1 cellular context compared by ENCODE assay signal in the genomic region with DNA sequence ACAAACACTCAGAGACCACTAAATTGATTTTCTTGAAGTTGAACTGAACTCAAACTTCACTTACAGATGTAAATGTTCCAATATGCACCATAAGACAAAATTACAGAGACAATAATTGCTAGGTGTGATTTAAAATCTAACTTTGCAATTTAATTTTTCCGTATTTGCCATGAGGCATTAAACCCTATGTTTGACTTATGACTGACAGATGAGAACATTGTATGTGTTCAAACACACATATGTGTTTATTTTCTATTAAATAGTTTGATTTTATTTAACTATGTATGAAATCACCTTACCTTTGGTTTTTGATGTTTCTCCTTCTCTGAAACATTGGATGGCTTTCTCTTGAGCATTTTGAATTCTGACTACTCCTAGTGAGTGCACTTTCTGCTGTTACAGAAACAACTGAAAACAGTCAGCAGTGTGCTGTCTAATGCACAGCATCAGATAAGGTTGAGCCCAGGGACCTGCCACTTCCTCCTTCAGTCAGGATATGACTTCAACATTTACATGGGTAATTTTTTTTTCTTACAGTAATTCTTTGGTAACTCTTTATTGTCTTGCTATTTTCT.
TF ChIP-seq lines count a peak whose summit lies in the region.

A gene (minus strand): TSS at position 410 of the 575 bp plus-strand sequence. CDS start 54 bp downstream, at position 356.

TF ChIP-seq in GM12878, 131 proteins besides CTCF, POLR2A, EP300 and RAD21 (continued from another document and continues in another):
- TF ChIP-seq, protein P1, sequence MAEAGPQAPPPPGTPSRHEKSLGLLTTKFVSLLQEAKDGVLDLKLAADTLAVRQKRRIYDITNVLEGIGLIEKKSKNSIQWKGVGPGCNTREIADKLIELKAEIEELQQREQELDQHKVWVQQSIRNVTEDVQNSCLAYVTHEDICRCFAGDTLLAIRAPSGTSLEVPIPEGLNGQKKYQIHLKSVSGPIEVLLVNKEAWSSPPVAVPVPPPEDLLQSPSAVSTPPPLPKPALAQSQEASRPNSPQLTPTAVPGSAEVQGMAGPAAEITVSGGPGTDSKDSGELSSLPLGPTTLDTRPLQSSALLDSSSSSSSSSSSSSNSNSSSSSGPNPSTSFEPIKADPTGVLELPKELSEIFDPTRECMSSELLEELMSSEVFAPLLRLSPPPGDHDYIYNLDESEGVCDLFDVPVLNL (IDR thresholded peaks at IDR 0.05; ENCODE audit: low read depth, low read length) = no peak
- TF ChIP-seq WRNIP1 (IDR thresholded peaks at IDR 0.05; ENCODE audit: borderline replicate concordance, low read depth, low read length) (no peak), EED (IDR thresholded peaks at IDR 0.05; ENCODE audit: low read depth) (0 out of 2 replicates have a peak, but pooled peaks have one; percentile 24), CBFB (IDR thresholded peaks at IDR 0.05; ENCODE audit: low read depth) (peak; percentile 66; the same call in 1 of the 2 replicates), ZNF384 (IDR thresholded peaks at IDR 0.05; ENCODE audit: borderline replicate concordance, low read depth, low read length) (peak; percentile 87), PML (IDR thresholded peaks at IDR 0.05; ENCODE audit: low read length) (peak; percentile 93), KDM1A (IDR thresholded peaks at IDR 0.05; ENCODE audit: borderline replicate concordance) (no peak), LARP7 (IDR thresholded peaks at IDR 0.05) (no peak), ZNF207 (IDR thresholded peaks at IDR 0.05; ENCODE audit: borderline replicate concordance) (no peak), MEF2B (IDR thresholded peaks at IDR 0.05; ENCODE audit: partially characterized antibody, poor library complexity, severe bottlenecking) (peak; percentile 46), NFIC (IDR thresholded peaks at IDR 0.05; ENCODE audit: low read depth, low read length) (peak; percentile 31; the same call in 1 of the 2 replicates), SIN3A (IDR thresholded peaks at IDR 0.05; ENCODE audit: low read depth, low read length) (peak; percentile 53; the same call in 1 of the 2 replicates), SPI1 (IDR thresholded peaks at IDR 0.05; ENCODE audit: borderline replicate concordance, insufficient read depth, low read depth, low read length) (peak; percentile 94), CEBPB (IDR thresholded peaks at IDR 0.05; ENCODE audit: borderline replicate concordance in 1 of 2, low read depth in 2 of 2, low read length in 2 of 2) (no peak), TAF1 (IDR thresholded peaks at IDR 0.05; ENCODE audit: borderline replicate concordance, low read depth, low read length) (peak; percentile 94), JUNB (IDR thresholded peaks at IDR 0.05) (peak; percentile 71), CHD2 (IDR thresholded peaks at IDR 0.05; ENCODE audit: borderline replicate concordance, low read depth, low read length) (0 out of 2 replicates have a peak, but pooled peaks have one; percentile 16), BCL11A (IDR thresholded peaks at IDR 0.05; ENCODE audit: low read depth, low read length) (peak; percentile 46; the same call in 1 of the 2 replicates), BACH1 (IDR thresholded peaks at IDR 0.05; ENCODE audit: borderline replicate concordance) (no peak; the same call in 1 of the 2 replicates), DPF2 (IDR thresholded peaks at IDR 0.05) (peak; percentile 27; the same call in 1 of the 2 replicates), FOXM1 (IDR thresholded peaks at IDR 0.05; ENCODE audit: low read depth, low read length) (peak; percentile 33; the same call in 1 of the 2 replicates), ZNF24 (IDR thresholded peaks at IDR 0.05) (0 out of 2 replicates have a peak, but pooled peaks have one; percentile 50), IRF4 (IDR thresholded peaks at IDR 0.05; ENCODE audit: low read depth, low read length) (peak; percentile 62; the same call in 1 of the 2 replicates), IKZF1 (conservative IDR thresholded peaks at IDR 0.05) (no peak), ZNF274 (IDR thresholded peaks at IDR 0.05; ENCODE audit: insufficient read depth, insufficient read length) (no peak), RAD51 (IDR thresholded peaks at IDR 0.05) (no peak), POLR2AphosphoS2 (IDR thresholded peaks at IDR 0.05; ENCODE audit: low read depth, low read length) (peak; percentile 72; the same call in 1 of the 2 replicates), POU2F2 (IDR thresholded peaks at IDR 0.05; ENCODE audit: borderline replicate concordance, low read depth, low read length) (peak; percentile 86), ATF7 (IDR thresholded peaks at IDR 0.05; ENCODE audit: low read depth) (peak; percentile 83), ETV6 (conservative IDR thresholded peaks at IDR 0.05 in 1 of 2, IDR thresholded peaks at IDR 0.05 in 1 of 2; ENCODE audit: borderline replicate concordance in 1 of 2, low read depth in 1 of 2) (peak in 1 of 2 experiments; percentile 75; a peak in 2 of 4 replicates), RFX5 (IDR thresholded peaks at IDR 0.05; ENCODE audit: low read depth, low read length) (no peak), SMARCA5 (IDR thresholded peaks at IDR 0.05) (0 out of 2 replicates have a peak, but pooled peaks have one; percentile 59), ZBED1 (IDR thresholded peaks at IDR 0.05; ENCODE audit: borderline replicate concordance) (no peak), RUNX3 (IDR thresholded peaks at IDR 0.05; ENCODE audit: low read length) (peak; percentile 54; the same call in 1 of the 2 replicates), STAT3 (IDR thresholded peaks at IDR 0.05; ENCODE audit: low read depth, low read length) (0 out of 2 replicates have a peak, but pooled peaks have one; percentile 41), GABPA (IDR thresholded peaks at IDR 0.05; ENCODE audit: low read depth) (peak; percentile 76; the same call in 1 of the 2 replicates)
- TF ChIP-seq, protein P2, sequence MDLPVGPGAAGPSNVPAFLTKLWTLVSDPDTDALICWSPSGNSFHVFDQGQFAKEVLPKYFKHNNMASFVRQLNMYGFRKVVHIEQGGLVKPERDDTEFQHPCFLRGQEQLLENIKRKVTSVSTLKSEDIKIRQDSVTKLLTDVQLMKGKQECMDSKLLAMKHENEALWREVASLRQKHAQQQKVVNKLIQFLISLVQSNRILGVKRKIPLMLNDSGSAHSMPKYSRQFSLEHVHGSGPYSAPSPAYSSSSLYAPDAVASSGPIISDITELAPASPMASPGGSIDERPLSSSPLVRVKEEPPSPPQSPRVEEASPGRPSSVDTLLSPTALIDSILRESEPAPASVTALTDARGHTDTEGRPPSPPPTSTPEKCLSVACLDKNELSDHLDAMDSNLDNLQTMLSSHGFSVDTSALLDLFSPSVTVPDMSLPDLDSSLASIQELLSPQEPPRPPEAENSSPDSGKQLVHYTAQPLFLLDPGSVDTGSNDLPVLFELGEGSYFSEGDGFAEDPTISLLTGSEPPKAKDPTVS (IDR thresholded peaks at IDR 0.05; ENCODE audit: low read depth, low read length) = no peak
- TF ChIP-seq, protein P3, sequence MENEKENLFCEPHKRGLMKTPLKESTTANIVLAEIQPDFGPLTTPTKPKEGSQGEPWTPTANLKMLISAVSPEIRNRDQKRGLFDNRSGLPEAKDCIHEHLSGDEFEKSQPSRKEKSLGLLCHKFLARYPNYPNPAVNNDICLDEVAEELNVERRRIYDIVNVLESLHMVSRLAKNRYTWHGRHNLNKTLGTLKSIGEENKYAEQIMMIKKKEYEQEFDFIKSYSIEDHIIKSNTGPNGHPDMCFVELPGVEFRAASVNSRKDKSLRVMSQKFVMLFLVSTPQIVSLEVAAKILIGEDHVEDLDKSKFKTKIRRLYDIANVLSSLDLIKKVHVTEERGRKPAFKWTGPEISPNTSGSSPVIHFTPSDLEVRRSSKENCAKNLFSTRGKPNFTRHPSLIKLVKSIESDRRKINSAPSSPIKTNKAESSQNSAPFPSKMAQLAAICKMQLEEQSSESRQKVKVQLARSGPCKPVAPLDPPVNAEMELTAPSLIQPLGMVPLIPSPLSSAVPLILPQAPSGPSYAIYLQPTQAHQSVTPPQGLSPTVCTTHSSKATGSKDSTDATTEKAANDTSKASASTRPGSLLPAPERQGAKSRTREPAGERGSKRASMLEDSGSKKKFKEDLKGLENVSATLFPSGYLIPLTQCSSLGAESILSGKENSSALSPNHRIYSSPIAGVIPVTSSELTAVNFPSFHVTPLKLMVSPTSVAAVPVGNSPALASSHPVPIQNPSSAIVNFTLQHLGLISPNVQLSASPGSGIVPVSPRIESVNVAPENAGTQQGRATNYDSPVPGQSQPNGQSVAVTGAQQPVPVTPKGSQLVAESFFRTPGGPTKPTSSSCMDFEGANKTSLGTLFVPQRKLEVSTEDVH (IDR thresholded peaks at IDR 0.05; ENCODE audit: low read depth, partially characterized antibody) = no peak
- TF ChIP-seq, protein P4, sequence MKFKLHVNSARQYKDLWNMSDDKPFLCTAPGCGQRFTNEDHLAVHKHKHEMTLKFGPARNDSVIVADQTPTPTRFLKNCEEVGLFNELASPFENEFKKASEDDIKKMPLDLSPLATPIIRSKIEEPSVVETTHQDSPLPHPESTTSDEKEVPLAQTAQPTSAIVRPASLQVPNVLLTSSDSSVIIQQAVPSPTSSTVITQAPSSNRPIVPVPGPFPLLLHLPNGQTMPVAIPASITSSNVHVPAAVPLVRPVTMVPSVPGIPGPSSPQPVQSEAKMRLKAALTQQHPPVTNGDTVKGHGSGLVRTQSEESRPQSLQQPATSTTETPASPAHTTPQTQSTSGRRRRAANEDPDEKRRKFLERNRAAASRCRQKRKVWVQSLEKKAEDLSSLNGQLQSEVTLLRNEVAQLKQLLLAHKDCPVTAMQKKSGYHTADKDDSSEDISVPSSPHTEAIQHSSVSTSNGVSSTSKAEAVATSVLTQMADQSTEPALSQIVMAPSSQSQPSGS (IDR thresholded peaks at IDR 0.05; ENCODE audit: low read length) = peak; percentile 31; the same call in 1 of the 2 replicates
- TF ChIP-seq, protein P5, sequence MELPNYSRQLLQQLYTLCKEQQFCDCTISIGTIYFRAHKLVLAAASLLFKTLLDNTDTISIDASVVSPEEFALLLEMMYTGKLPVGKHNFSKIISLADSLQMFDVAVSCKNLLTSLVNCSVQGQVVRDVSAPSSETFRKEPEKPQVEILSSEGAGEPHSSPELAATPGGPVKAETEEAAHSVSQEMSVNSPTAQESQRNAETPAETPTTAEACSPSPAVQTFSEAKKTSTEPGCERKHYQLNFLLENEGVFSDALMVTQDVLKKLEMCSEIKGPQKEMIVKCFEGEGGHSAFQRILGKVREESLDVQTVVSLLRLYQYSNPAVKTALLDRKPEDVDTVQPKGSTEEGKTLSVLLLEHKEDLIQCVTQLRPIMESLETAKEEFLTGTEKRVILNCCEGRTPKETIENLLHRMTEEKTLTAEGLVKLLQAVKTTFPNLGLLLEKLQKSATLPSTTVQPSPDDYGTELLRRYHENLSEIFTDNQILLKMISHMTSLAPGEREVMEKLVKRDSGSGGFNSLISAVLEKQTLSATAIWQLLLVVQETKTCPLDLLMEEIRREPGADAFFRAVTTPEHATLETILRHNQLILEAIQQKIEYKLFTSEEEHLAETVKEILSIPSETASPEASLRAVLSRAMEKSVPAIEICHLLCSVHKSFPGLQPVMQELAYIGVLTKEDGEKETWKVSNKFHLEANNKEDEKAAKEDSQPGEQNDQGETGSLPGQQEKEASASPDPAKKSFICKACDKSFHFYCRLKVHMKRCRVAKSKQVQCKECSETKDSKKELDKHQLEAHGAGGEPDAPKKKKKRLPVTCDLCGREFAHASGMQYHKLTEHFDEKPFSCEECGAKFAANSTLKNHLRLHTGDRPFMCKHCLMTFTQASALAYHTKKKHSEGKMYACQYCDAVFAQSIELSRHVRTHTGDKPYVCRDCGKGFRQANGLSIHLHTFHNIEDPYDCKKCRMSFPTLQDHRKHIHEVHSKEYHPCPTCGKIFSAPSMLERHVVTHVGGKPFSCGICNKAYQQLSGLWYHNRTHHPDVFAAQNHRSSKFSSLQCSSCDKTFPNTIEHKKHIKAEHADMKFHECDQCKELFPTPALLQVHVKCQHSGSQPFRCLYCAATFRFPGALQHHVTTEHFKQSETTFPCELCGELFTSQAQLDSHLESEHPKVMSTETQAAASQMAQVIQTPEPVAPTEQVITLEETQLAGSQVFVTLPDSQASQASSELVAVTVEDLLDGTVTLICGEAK (IDR thresholded peaks at IDR 0.05; ENCODE audit: borderline replicate concordance) = peak; percentile 64; the same call in 1 of the 2 replicates
- TF ChIP-seq, protein P6, sequence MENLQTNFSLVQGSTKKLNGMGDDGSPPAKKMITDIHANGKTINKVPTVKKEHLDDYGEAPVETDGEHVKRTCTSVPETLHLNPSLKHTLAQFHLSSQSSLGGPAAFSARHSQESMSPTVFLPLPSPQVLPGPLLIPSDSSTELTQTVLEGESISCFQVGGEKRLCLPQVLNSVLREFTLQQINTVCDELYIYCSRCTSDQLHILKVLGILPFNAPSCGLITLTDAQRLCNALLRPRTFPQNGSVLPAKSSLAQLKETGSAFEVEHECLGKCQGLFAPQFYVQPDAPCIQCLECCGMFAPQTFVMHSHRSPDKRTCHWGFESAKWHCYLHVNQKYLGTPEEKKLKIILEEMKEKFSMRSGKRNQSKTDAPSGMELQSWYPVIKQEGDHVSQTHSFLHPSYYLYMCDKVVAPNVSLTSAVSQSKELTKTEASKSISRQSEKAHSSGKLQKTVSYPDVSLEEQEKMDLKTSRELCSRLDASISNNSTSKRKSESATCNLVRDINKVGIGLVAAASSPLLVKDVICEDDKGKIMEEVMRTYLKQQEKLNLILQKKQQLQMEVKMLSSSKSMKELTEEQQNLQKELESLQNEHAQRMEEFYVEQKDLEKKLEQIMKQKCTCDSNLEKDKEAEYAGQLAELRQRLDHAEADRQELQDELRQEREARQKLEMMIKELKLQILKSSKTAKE (IDR thresholded peaks at IDR 0.05; ENCODE audit: low read depth, poor library complexity, severe bottlenecking) = peak; percentile 62
- TF ChIP-seq, protein P7, sequence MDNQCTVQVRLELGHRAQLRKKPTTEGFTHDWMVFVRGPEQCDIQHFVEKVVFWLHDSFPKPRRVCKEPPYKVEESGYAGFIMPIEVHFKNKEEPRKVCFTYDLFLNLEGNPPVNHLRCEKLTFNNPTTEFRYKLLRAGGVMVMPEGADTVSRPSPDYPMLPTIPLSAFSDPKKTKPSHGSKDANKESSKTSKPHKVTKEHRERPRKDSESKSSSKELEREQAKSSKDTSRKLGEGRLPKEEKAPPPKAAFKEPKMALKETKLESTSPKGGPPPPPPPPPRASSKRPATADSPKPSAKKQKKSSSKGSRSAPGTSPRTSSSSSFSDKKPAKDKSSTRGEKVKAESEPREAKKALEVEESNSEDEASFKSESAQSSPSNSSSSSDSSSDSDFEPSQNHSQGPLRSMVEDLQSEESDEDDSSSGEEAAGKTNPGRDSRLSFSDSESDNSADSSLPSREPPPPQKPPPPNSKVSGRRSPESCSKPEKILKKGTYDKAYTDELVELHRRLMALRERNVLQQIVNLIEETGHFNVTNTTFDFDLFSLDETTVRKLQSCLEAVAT (IDR thresholded peaks at IDR 0.05) = peak; percentile 56
- TF ChIP-seq, protein P8, sequence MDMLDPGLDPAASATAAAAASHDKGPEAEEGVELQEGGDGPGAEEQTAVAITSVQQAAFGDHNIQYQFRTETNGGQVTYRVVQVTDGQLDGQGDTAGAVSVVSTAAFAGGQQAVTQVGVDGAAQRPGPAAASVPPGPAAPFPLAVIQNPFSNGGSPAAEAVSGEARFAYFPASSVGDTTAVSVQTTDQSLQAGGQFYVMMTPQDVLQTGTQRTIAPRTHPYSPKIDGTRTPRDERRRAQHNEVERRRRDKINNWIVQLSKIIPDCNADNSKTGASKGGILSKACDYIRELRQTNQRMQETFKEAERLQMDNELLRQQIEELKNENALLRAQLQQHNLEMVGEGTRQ (IDR thresholded peaks at IDR 0.05; ENCODE audit: borderline replicate concordance, low read depth, low read length) = no peak
